Comparison of ENCODE assay signal across 1 cellular context in the genomic region with DNA sequence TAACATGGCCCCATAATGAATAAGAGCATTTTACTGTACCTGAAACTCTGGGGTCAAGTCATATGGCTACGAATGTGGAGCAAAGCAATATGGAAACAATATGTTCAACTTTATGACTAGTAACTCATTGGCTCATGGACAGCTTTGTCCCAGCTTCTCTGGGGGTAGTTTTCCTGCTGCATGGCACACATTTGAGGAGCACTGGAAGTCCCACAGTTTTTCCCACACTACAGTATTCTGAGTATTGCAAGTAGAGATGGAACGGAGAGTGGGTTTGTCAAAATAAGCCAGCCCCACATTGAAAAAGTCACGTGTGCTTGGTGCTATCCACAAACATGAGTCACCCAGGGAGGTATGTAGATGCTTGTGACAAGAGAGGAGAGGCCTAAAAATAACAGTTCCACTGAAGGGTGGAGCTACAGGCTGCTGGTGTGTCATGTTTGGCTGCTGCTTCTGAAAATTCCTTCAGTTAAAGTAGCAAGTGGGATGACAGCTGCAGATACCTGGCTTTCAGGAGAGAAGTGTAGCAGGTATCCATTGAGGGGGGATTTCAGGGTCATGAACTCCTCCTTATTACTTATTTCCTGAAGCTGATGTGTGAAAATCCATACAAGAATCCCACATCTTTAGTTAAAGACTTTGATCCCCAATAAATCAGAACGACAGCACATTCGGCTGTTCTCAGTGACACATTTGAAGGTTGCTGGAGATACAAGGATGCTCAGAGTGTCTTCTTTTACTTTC.
TF ChIP-seq lines count a peak whose summit lies in the region.

No MANE protein-coding gene starts in this region.

TF ChIP-seq in HEK293, 187 proteins besides CTCF, POLR2A, EP300 and RAD21 (continued from another document and continues in another):
- TF ChIP-seq, protein P1, sequence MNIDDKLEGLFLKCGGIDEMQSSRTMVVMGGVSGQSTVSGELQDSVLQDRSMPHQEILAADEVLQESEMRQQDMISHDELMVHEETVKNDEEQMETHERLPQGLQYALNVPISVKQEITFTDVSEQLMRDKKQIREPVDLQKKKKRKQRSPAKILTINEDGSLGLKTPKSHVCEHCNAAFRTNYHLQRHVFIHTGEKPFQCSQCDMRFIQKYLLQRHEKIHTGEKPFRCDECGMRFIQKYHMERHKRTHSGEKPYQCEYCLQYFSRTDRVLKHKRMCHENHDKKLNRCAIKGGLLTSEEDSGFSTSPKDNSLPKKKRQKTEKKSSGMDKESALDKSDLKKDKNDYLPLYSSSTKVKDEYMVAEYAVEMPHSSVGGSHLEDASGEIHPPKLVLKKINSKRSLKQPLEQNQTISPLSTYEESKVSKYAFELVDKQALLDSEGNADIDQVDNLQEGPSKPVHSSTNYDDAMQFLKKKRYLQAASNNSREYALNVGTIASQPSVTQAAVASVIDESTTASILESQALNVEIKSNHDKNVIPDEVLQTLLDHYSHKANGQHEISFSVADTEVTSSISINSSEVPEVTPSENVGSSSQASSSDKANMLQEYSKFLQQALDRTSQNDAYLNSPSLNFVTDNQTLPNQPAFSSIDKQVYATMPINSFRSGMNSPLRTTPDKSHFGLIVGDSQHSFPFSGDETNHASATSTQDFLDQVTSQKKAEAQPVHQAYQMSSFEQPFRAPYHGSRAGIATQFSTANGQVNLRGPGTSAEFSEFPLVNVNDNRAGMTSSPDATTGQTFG (tag by site-specific recombination; IDR thresholded peaks at IDR 0.05; ENCODE audit: borderline replicate concordance) = no peak
- TF ChIP-seq, protein P2, sequence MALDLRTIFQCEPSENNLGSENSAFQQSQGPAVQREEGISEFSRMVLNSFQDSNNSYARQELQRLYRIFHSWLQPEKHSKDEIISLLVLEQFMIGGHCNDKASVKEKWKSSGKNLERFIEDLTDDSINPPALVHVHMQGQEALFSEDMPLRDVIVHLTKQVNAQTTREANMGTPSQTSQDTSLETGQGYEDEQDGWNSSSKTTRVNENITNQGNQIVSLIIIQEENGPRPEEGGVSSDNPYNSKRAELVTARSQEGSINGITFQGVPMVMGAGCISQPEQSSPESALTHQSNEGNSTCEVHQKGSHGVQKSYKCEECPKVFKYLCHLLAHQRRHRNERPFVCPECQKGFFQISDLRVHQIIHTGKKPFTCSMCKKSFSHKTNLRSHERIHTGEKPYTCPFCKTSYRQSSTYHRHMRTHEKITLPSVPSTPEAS (tag by site-specific recombination; IDR thresholded peaks at IDR 0.05) = no peak
- TF ChIP-seq ZNF416 (tag by site-specific recombination; IDR thresholded peaks at IDR 0.05) (no peak), ZNF521 (tag by site-specific recombination; IDR thresholded peaks at IDR 0.05) (no peak), ZBTB48 (tag by site-specific recombination; IDR thresholded peaks at IDR 0.05) (no peak), ZNF132 (tag by site-specific recombination; IDR thresholded peaks at IDR 0.05; ENCODE audit: borderline replicate concordance) (no peak), ZNF654 (tag by site-specific recombination; IDR thresholded peaks at IDR 0.05; ENCODE audit: low read depth) (no peak), ZNF626 (tag by site-specific recombination; IDR thresholded peaks at IDR 0.05) (no peak), ZNF433 (tag by site-specific recombination; IDR thresholded peaks at IDR 0.05; ENCODE audit: low read depth) (no peak), WT1 (tag by site-specific recombination; IDR thresholded peaks at IDR 0.05) (peak; percentile 58; the same call in 1 of the 2 replicates), ZNF354C (tag by site-specific recombination; IDR thresholded peaks at IDR 0.05; ENCODE audit: borderline replicate concordance, low read depth) (no peak), ZNF37A (tag by site-specific recombination; IDR thresholded peaks at IDR 0.05) (no peak), HOXA7 (CRISPR knock-in tag; IDR thresholded peaks at IDR 0.05; ENCODE audit: borderline replicate concordance) (no peak), ZNF548 (tag by site-specific recombination; IDR thresholded peaks at IDR 0.05) (no peak), ZBTB7A (tag by site-specific recombination; IDR thresholded peaks at IDR 0.05; ENCODE audit: low read depth) (no peak), ZEB2 (tag by site-specific recombination; IDR thresholded peaks at IDR 0.05) (peak; percentile 52; the same call in 1 of the 2 replicates), ZNF211 (tag by site-specific recombination; IDR thresholded peaks at IDR 0.05; ENCODE audit: low read depth) (no peak), ZNF324 (tag by site-specific recombination; IDR thresholded peaks at IDR 0.05) (0 out of 2 replicates have a peak, but pooled peaks have one; percentile 36), ZNF76 (tag by site-specific recombination; IDR thresholded peaks at IDR 0.05; ENCODE audit: borderline replicate concordance, low read depth) (no peak), ZNF830 (tag by site-specific recombination; IDR thresholded peaks at IDR 0.05; ENCODE audit: low read depth) (no peak), ZNF664 (tag by site-specific recombination; IDR thresholded peaks at IDR 0.05) (0 out of 2 replicates have a peak, but pooled peaks have one; percentile 9), HOXD13 (CRISPR knock-in tag; IDR thresholded peaks at IDR 0.05; ENCODE audit: borderline replicate concordance) (no peak), ZNF785 (tag by site-specific recombination; IDR thresholded peaks at IDR 0.05) (no peak)
- TF ChIP-seq, protein P3, sequence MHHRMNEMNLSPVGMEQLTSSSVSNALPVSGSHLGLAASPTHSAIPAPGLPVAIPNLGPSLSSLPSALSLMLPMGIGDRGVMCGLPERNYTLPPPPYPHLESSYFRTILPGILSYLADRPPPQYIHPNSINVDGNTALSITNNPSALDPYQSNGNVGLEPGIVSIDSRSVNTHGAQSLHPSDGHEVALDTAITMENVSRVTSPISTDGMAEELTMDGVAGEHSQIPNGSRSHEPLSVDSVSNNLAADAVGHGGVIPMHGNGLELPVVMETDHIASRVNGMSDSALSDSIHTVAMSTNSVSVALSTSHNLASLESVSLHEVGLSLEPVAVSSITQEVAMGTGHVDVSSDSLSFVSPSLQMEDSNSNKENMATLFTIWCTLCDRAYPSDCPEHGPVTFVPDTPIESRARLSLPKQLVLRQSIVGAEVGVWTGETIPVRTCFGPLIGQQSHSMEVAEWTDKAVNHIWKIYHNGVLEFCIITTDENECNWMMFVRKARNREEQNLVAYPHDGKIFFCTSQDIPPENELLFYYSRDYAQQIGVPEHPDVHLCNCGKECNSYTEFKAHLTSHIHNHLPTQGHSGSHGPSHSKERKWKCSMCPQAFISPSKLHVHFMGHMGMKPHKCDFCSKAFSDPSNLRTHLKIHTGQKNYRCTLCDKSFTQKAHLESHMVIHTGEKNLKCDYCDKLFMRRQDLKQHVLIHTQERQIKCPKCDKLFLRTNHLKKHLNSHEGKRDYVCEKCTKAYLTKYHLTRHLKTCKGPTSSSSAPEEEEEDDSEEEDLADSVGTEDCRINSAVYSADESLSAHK (tag by site-specific recombination; IDR thresholded peaks at IDR 0.05) = 0 out of 2 replicates have a peak, but pooled peaks have one; percentile 17
- TF ChIP-seq, protein P4, sequence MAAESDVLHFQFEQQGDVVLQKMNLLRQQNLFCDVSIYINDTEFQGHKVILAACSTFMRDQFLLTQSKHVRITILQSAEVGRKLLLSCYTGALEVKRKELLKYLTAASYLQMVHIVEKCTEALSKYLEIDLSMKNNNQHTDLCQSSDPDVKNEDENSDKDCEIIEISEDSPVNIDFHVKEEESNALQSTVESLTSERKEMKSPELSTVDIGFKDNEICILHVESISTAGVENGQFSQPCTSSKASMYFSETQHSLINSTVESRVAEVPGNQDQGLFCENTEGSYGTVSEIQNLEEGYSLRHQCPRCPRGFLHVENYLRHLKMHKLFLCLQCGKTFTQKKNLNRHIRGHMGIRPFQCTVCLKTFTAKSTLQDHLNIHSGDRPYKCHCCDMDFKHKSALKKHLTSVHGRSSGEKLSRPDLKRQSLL (tag by site-specific recombination; IDR thresholded peaks at IDR 0.05) = no peak
- TF ChIP-seq, protein P5, sequence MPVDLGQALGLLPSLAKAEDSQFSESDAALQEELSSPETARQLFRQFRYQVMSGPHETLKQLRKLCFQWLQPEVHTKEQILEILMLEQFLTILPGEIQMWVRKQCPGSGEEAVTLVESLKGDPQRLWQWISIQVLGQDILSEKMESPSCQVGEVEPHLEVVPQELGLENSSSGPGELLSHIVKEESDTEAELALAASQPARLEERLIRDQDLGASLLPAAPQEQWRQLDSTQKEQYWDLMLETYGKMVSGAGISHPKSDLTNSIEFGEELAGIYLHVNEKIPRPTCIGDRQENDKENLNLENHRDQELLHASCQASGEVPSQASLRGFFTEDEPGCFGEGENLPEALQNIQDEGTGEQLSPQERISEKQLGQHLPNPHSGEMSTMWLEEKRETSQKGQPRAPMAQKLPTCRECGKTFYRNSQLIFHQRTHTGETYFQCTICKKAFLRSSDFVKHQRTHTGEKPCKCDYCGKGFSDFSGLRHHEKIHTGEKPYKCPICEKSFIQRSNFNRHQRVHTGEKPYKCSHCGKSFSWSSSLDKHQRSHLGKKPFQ (tag by site-specific recombination; IDR thresholded peaks at IDR 0.05) = no peak
- TF ChIP-seq, protein P6, sequence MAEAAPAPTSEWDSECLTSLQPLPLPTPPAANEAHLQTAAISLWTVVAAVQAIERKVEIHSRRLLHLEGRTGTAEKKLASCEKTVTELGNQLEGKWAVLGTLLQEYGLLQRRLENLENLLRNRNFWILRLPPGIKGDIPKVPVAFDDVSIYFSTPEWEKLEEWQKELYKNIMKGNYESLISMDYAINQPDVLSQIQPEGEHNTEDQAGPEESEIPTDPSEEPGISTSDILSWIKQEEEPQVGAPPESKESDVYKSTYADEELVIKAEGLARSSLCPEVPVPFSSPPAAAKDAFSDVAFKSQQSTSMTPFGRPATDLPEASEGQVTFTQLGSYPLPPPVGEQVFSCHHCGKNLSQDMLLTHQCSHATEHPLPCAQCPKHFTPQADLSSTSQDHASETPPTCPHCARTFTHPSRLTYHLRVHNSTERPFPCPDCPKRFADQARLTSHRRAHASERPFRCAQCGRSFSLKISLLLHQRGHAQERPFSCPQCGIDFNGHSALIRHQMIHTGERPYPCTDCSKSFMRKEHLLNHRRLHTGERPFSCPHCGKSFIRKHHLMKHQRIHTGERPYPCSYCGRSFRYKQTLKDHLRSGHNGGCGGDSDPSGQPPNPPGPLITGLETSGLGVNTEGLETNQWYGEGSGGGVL (tag by site-specific recombination; IDR thresholded peaks at IDR 0.05) = peak; percentile 59
- TF ChIP-seq, protein P7, sequence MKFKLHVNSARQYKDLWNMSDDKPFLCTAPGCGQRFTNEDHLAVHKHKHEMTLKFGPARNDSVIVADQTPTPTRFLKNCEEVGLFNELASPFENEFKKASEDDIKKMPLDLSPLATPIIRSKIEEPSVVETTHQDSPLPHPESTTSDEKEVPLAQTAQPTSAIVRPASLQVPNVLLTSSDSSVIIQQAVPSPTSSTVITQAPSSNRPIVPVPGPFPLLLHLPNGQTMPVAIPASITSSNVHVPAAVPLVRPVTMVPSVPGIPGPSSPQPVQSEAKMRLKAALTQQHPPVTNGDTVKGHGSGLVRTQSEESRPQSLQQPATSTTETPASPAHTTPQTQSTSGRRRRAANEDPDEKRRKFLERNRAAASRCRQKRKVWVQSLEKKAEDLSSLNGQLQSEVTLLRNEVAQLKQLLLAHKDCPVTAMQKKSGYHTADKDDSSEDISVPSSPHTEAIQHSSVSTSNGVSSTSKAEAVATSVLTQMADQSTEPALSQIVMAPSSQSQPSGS (tag by site-specific recombination; IDR thresholded peaks at IDR 0.05; ENCODE audit: low read depth) = no peak
- TF ChIP-seq, protein P8, sequence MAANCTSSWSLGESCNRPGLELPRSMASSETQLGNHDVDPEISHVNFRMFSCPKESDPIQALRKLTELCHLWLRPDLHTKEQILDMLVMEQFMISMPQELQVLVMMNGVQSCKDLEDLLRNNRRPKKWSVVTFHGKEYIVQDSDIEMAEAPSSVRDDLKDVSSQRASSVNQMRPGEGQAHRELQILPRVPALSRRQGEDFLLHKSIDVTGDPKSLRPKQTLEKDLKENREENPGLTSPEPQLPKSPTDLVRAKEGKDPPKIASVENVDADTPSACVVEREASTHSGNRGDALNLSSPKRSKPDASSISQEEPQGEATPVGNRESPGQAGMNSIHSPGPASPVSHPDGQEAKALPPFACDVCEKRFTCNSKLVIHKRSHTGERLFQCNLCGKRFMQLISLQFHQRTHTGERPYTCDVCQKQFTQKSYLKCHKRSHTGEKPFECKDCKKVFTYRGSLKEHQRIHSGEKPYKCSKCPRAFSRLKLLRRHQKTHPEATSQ (tag by site-specific recombination; IDR thresholded peaks at IDR 0.05) = no peak
- TF ChIP-seq, protein P9, sequence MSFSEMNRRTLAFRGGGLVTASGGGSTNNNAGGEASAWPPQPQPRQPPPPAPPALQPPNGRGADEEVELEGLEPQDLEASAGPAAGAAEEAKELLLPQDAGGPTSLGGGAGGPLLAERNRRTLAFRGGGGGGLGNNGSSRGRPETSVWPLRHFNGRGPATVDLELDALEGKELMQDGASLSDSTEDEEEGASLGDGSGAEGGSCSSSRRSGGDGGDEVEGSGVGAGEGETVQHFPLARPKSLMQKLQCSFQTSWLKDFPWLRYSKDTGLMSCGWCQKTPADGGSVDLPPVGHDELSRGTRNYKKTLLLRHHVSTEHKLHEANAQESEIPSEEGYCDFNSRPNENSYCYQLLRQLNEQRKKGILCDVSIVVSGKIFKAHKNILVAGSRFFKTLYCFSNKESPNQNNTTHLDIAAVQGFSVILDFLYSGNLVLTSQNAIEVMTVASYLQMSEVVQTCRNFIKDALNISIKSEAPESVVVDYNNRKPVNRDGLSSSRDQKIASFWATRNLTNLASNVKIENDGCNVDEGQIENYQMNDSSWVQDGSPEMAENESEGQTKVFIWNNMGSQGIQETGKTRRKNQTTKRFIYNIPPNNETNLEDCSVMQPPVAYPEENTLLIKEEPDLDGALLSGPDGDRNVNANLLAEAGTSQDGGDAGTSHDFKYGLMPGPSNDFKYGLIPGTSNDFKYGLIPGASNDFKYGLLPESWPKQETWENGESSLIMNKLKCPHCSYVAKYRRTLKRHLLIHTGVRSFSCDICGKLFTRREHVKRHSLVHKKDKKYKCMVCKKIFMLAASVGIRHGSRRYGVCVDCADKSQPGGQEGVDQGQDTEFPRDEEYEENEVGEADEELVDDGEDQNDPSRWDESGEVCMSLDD (tag by site-specific recombination; IDR thresholded peaks at IDR 0.05) = no peak
- TF ChIP-seq, protein P10, sequence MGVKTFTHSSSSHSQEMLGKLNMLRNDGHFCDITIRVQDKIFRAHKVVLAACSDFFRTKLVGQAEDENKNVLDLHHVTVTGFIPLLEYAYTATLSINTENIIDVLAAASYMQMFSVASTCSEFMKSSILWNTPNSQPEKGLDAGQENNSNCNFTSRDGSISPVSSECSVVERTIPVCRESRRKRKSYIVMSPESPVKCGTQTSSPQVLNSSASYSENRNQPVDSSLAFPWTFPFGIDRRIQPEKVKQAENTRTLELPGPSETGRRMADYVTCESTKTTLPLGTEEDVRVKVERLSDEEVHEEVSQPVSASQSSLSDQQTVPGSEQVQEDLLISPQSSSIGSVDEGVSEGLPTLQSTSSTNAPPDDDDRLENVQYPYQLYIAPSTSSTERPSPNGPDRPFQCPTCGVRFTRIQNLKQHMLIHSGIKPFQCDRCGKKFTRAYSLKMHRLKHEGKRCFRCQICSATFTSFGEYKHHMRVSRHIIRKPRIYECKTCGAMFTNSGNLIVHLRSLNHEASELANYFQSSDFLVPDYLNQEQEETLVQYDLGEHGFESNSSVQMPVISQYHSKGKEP (tag by site-specific recombination; IDR thresholded peaks at IDR 0.05) = no peak
- TF ChIP-seq, protein P11, sequence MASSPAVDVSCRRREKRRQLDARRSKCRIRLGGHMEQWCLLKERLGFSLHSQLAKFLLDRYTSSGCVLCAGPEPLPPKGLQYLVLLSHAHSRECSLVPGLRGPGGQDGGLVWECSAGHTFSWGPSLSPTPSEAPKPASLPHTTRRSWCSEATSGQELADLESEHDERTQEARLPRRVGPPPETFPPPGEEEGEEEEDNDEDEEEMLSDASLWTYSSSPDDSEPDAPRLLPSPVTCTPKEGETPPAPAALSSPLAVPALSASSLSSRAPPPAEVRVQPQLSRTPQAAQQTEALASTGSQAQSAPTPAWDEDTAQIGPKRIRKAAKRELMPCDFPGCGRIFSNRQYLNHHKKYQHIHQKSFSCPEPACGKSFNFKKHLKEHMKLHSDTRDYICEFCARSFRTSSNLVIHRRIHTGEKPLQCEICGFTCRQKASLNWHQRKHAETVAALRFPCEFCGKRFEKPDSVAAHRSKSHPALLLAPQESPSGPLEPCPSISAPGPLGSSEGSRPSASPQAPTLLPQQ (tag by site-specific recombination; IDR thresholded peaks at IDR 0.05) = 0 out of 2 replicates have a peak, but pooled peaks have one; percentile 47
